18 cellular contexts compared by ENCODE assay signal in genomic region chr14:44777567-44777966, GRCh38.
A peak's percentile ranks its signal among the peaks of the same experiment; 100 is the strongest.
DNase-seq lines count a peak whose midpoint lies in the region; FAIRE-seq and TF ChIP-seq lines count a peak whose summit lies in the region.
"Had no signal": no experiment of that assay in that cellular context is flagged by ENCODE, and none has a peak within 500 bp of the region (broad histone marks: within the 10 kb centered on the region; RNA-seq: fewer than 3 reads in every experiment).

No MANE protein-coding gene starts in this region.

- intact Hi-C loops in A673 (cut with micrococcal nuclease; ENCODE audit: unreplicated experiment): no loop called here

- no peaks in the 10 kb centered on the region for H3K36me3 Mint-ChIP-seq in neural progenitor cell
- H3K36me3 Mint-ChIP-seq in osteocyte (ENCODE audit: unreplicated experiment): no peaks in the 10 kb centered on the region
- H3K36me3 Mint-ChIP-seq: CD8-positive, alpha-beta memory T cell had no signal

- DNase-seq in D721Med (ENCODE audit: insufficient read length, low spot score) (no peak), left kidney (ENCODE audit: low read depth, low spot score) (peak; percentile 66), neural progenitor cell (ENCODE audit: low spot score) (no peak), NCI-H187 treated with DMSO at 0.1 percent for 48 hours (lab: John Stamatoyannopoulos, UW) (no peak), A673 (ENCODE audit: low spot score) (no peak), osteocyte (ENCODE audit: extremely low spot score, unreplicated experiment) (no peak)
- DNase-seq in activated T-cell treated with anti-CD3 and anti-CD28 coated beads, Interleukin-2, amount 50 U/mL, for 1 hour: no peak
- DNase-seq: Caco-2; CD8-positive, alpha-beta memory T cell; DMS53; GOT3 had no signal

- H3K4me2 ChIP-seq in neural progenitor cell: no peak overlapping the region
- H3K4me2 ChIP-seq: BLaER1, KMS-11 had no signal

- no peaks in the 10 kb centered on the region for H3F3A ChIP-seq in neural progenitor cell (ENCODE audit: low read depth)

- H4K20me1 ChIP-seq in neural progenitor cell (ENCODE audit: low read depth): no peaks in the 10 kb centered on the region
- H4K20me1 ChIP-seq: BLaER1 had no signal

- H3K36me3 ChIP-seq in neural progenitor cell: no peaks in the 10 kb centered on the region
- H3K36me3 ChIP-seq in A673 (ENCODE audit: insufficient read depth, low read length, poor library complexity, severe bottlenecking): no peaks in the 10 kb centered on the region
- H3K36me3 ChIP-seq: BLaER1, HAP-1 had no signal

- no peak overlapping the region for H3K4me3 Mint-ChIP-seq in neural progenitor cell
- no peak overlapping the region for H3K4me3 Mint-ChIP-seq in osteocyte (ENCODE audit: unreplicated experiment)
- H3K4me3 Mint-ChIP-seq: CD8-positive, alpha-beta memory T cell had no signal

- peak; percentile 21 for FAIRE-seq in D721Med (lab: Jason Lieb, UNC)
- FAIRE-seq: A204.1, GM18507, HepG2, HTR-8/SVneo had no signal

- H3K27ac Mint-ChIP-seq in neural progenitor cell (no peak overlapping the region), osteocyte (ENCODE audit: unreplicated experiment) (no peak overlapping the region)
- H3K27ac Mint-ChIP-seq: CD8-positive, alpha-beta memory T cell had no signal

- H3K27me3 ChIP-seq in neural progenitor cell: no peaks in the 10 kb centered on the region
- H3K27me3 ChIP-seq in A673 (replicated peaks; ENCODE audit: insufficient read depth, low read depth, low read length, poor library complexity): no peaks in the 10 kb centered on the region
- H3K27me3 ChIP-seq: BLaER1 had no signal

- H3K27ac ChIP-seq in neural progenitor cell: no peak overlapping the region
- H3K27ac ChIP-seq in A673 (ENCODE audit: low read depth, low read length, poor library complexity, severe bottlenecking): no peak overlapping the region
- H3K27ac ChIP-seq: BLaER1, KMS-11 had no signal

- H3K4me1 ChIP-seq in neural progenitor cell (no peaks in the 10 kb centered on the region), A673 (ENCODE audit: insufficient read depth, low read length, poor library complexity, severe bottlenecking) (no peaks in the 10 kb centered on the region)
- H3K4me1 ChIP-seq: BLaER1, Caco-2, HAP-1 had no signal

- BruUV-seq in A673 (replicated peaks; lab: Mats Ljungman, UMichigan): no TSS peak

- H3K9me3 ChIP-seq in neural progenitor cell (ENCODE audit: low read depth): no peaks in the 10 kb centered on the region
- no peaks in the 10 kb centered on the region for H3K9me3 ChIP-seq in A673 (ENCODE audit: low read depth, low read length, poor library complexity, severe bottlenecking)
- H3K9me3 ChIP-seq: BLaER1, Caco-2, HAP-1 had no signal

- H3K9me3 Mint-ChIP-seq in neural progenitor cell (no peaks in the 10 kb centered on the region), osteocyte (ENCODE audit: unreplicated experiment) (no peaks in the 10 kb centered on the region)
- H3K9me3 Mint-ChIP-seq: CD8-positive, alpha-beta memory T cell had no signal

- H3K79me2 ChIP-seq in neural progenitor cell (ENCODE audit: low read depth): no peaks in the 10 kb centered on the region

- H3K4me3 ChIP-seq in neural progenitor cell (no peak overlapping the region), A673 (ENCODE audit: low read depth, low read length, poor library complexity, severe bottlenecking) (no peak overlapping the region)
- H3K4me3 ChIP-seq: BLaER1, HAP-1 had no signal

- H3K9ac ChIP-seq in neural progenitor cell: no peak overlapping the region
- H3K9ac ChIP-seq: BLaER1, KMS-11 had no signal

- H3K4me1 Mint-ChIP-seq in neural progenitor cell (peaks cover 13% of the 10 kb centered on the region), osteocyte (ENCODE audit: unreplicated experiment) (no peaks in the 10 kb centered on the region)
- H3K4me1 Mint-ChIP-seq: CD8-positive, alpha-beta memory T cell had no signal

- no peaks in the 10 kb centered on the region for H3K27me3 Mint-ChIP-seq in neural progenitor cell (ENCODE audit: insufficient read depth, low read depth)
- H3K27me3 Mint-ChIP-seq in osteocyte (ENCODE audit: unreplicated experiment): no peaks in the 10 kb centered on the region
- H3K27me3 Mint-ChIP-seq: CD8-positive, alpha-beta memory T cell had no signal

- POLR2A ChIA-PET in A673 (lab: Charles Lee; ENCODE audit: low non-redundant PET): no interaction called here

- H2AFZ ChIP-seq in neural progenitor cell (replicated peaks): peak overlapping the region; percentile 23

- CTCF ChIA-PET in A673 (lab: Charles Lee): no interaction called here

- TF ChIP-seq CTCF in D721Med (IDR thresholded peaks at IDR 0.05; ENCODE audit: insufficient read depth, missing control alignments): no peak
- TF ChIP-seq CTCF in neural progenitor cell (IDR thresholded peaks at IDR 0.05): no peak
- TF ChIP-seq CTCF in A673 (conservative IDR thresholded peaks at IDR 0.05; ENCODE audit: low read depth, low read length): no peak
- no peak for TF ChIP-seq CTCF in osteocyte (IDR thresholded peaks at IDR 0.05)
